27 cellular contexts compared by ENCODE assay signal in the genomic region with DNA sequence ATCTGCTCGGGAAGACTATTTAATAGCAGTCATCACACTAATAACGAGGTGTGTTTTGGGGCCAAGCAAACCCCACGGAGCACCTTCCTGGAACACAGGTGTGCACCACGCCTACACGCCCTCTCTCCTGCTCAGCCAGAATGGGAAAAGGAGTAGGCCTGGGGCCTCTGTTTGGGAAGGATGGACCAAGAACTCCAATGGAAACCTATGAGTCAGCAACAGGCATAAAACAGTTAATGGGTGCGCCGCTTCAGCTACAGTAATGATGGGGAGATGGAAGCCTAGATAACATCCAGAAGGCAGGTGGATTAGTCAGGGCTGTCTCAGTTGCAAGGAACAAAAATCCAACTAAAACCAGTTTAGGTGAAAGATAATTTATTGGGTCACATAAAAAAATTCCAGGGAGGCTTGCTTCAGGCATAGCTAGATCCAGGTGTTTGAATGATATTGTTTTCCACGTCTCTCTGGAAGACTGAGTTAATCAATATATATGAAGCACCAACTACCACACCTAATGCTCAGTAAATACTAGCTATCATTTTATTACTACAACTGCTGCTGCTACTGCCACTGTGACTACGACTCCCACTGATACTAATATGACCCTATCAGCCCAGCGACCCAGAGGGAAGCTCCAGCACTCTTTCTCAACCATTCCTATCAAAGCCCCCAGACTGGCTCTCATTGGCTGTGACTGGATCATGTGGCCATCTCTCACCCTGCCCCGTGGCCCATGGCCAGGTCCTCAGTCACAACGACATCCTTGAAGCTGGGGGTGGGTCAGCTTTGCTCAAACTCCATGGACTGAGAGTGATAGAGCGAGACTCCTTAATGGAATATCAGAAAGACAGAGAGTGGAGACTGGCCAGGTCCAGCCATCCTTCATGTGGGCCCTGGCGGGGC.
DNase-seq lines count a peak whose midpoint lies in the region; TF ChIP-seq lines count a peak whose summit lies in the region.
"Had no signal": no experiment of that assay in that cellular context is flagged by ENCODE, and none has a peak within 500 bp of the region (broad histone marks: within the 10 kb centered on the region; RNA-seq: fewer than 3 reads in every experiment).

No MANE protein-coding gene starts in this region.

- H2AFZ ChIP-seq in hepatocyte: no peak overlapping the region

- TF ChIP-seq CTCF in Peyer's patch (IDR thresholded peaks at IDR 0.05) (no peak), hepatocyte (IDR thresholded peaks at IDR 0.05; ENCODE audit: poor library complexity) (no peak), type B pancreatic cell (conservative IDR thresholded peaks at IDR 0.05) (no peak), HFFc6 (IDR thresholded peaks at IDR 0.05) (no peak)

- H3K27ac Mint-ChIP-seq in type B pancreatic cell (peak overlapping the region; percentile 61), HFFc6 (no peak overlapping the region)
- H3K27ac Mint-ChIP-seq: activated T-helper 17 cell treated with anti-CD3 and anti-CD28 coated beads, Interleukin-2, amount 50 U/mL, for 72 hours; memory B cell had no signal

- no peak for TF ChIP-seq POLR2A in Peyer's patch (IDR thresholded peaks at IDR 0.05)

- no peak overlapping the region for H3K4me3 Mint-ChIP-seq in type B pancreatic cell
- H3K4me3 Mint-ChIP-seq in HFFc6: no peak overlapping the region
- H3K4me3 Mint-ChIP-seq: activated T-helper 17 cell treated with anti-CD3 and anti-CD28 coated beads, Interleukin-2, amount 50 U/mL, for 72 hours; H9; memory B cell had no signal

- H3K27me3 ChIP-seq in Peyer's patch: no peaks in the 10 kb centered on the region
- no peaks in the 10 kb centered on the region for H3K27me3 ChIP-seq in hepatocyte
- H3K27me3 ChIP-seq: ascending aorta, neutrophil, vagina had no signal

- H3K4me3 ChIP-seq in Peyer's patch (no peak overlapping the region), hepatocyte (no peak overlapping the region)
- H3K4me3 ChIP-seq: ascending aorta, psoas muscle, vagina had no signal

- peak; percentile 39 for DNase-seq in SIG-M5 treated with dmso at 0.1 percent for 504 hours (lab: John Stamatoyannopoulos, UW; ENCODE audit: unreplicated experiment)
- no peak for DNase-seq in SIG-M5 (lab: John Stamatoyannopoulos, UW)
- DNase-seq in Peyer's patch: peak in 2 of 3 donors; percentile 61 to 71
- DNase-seq in hepatocyte (ENCODE audit: low spot score): peak; percentile 38
- no peak for DNase-seq in type B pancreatic cell (ENCODE audit: extremely low spot score, unreplicated experiment)
- no peak for DNase-seq in iPS-NIHi11 (ENCODE audit: low spot score)
- DNase-seq in cardiac septum (ENCODE audit: low spot score): no peak
- no peak for DNase-seq in HFFc6
- DNase-seq: ACHN; activated CD4-positive, alpha-beta T cell treated with anti-CD3 and anti-CD28 coated beads, Interleukin-2, amount 50 U/mL, for 48 hours; activated CD4-positive, CD25-positive, alpha-beta regulatory T cell; activated CD8-positive, alpha-beta memory T cell treated with anti-CD3 and anti-CD28 coated beads, Interleukin-2, amount 50 U/mL, for 48 hours; central memory CD4-positive, alpha-beta T cell; COR-L47; glutamatergic neuron; H9; NCI-H1417; psoas muscle; stimulated activated CD4-positive, alpha-beta T cell treated with anti-CD3 and anti-CD28 coated beads, Interleukin-1b, Interleukin-23, amount 100 ng/mL, for 48 hours; substantia nigra; SW 1271 had no signal

- H3K9me2 ChIP-seq in hepatocyte (replicated peaks; ENCODE audit: insufficient read depth): no peaks in the 10 kb centered on the region

- no peaks in the 10 kb centered on the region for H3K79me2 ChIP-seq in hepatocyte

- H3K36me3 Mint-ChIP-seq in type B pancreatic cell: no peaks in the 10 kb centered on the region
- no peaks in the 10 kb centered on the region for H3K36me3 Mint-ChIP-seq in HFFc6 (ENCODE audit: low read depth)
- H3K36me3 Mint-ChIP-seq: activated naive CD4-positive, alpha-beta T cell treated with anti-CD3 and anti-CD28 coated beads, Interleukin-2, amount 50 U/mL, for 72 hours; memory B cell had no signal

- H3K9me3 ChIP-seq in Peyer's patch (no peaks in the 10 kb centered on the region), hepatocyte (ENCODE audit: low read depth) (no peaks in the 10 kb centered on the region)
- H3K9me3 ChIP-seq: ascending aorta, neutrophil, psoas muscle, vagina had no signal

- no peak overlapping the region for H3K4me2 ChIP-seq in hepatocyte

- WGBS in hepatocyte (ENCODE audit: low lambda C conversion rate, missing lambda C conversion rate): 77% methylated on average over 14 of the region's 14 CpGs

- H3K27ac ChIP-seq in Peyer's patch (peak overlapping the region in 3 of 4 donors; percentile 22 to 74 (median 46)), hepatocyte (peak overlapping the region; percentile 31)
- H3K27ac ChIP-seq: ascending aorta, neutrophil, psoas muscle, vagina had no signal

- H3K9me3 Mint-ChIP-seq in type B pancreatic cell (no peaks in the 10 kb centered on the region), HFFc6 (no peaks in the 10 kb centered on the region)
- H3K9me3 Mint-ChIP-seq: activated naive CD4-positive, alpha-beta T cell treated with anti-CD3 and anti-CD28 coated beads, Interleukin-2, amount 50 U/mL, for 72 hours; activated T-helper 17 cell treated with anti-CD3 and anti-CD28 coated beads, Interleukin-2, amount 50 U/mL, for 72 hours; H9 had no signal

- H3K4me1 Mint-ChIP-seq in type B pancreatic cell (ENCODE audit: unreplicated experiment): peaks cover 35% of the 10 kb centered on the region
- no peaks in the 10 kb centered on the region for H3K4me1 Mint-ChIP-seq in HFFc6 (ENCODE audit: low read depth)

- H3K4me1 ChIP-seq in Peyer's patch (peaks cover 0 to 8% (median 4%) of the 10 kb centered on the region in 4 donors), hepatocyte (ENCODE audit: insufficient read depth) (no peaks in the 10 kb centered on the region)
- H3K4me1 ChIP-seq: ascending aorta, psoas muscle had no signal

- intact Hi-C loops in cardiac septum (cut with DNase I): no loop called here

- no peaks in the 10 kb centered on the region for H3K27me3 Mint-ChIP-seq in type B pancreatic cell
- peaks cover 6% of the 10 kb centered on the region for H3K27me3 Mint-ChIP-seq in HFFc6 (ENCODE audit: insufficient read depth)

- no peaks in the 10 kb centered on the region for H4K20me1 ChIP-seq in hepatocyte (ENCODE audit: insufficient read depth, poor library complexity, severe bottlenecking)

- H3K36me3 ChIP-seq in Peyer's patch (no peaks in the 10 kb centered on the region), hepatocyte (replicated peaks; ENCODE audit: insufficient read depth, low read depth) (no peaks in the 10 kb centered on the region)
- H3K36me3 ChIP-seq: ascending aorta, neutrophil, vagina had no signal

Comparison
In these comparisons a context has a peak if more than half of its experiments do, and no peak if none do; other contexts are left out.
1. DNase-seq: peak in SIG-M5 treated with dmso at 0.1 percent for 504 hours (single experiment), Peyer's patch (2 of 3) and hepatocyte (single experiment); none in SIG-M5 (single experiment), type B pancreatic cell (single experiment), iPS-NIHi11 (single experiment), cardiac septum (single experiment) and HFFc6 (single experiment).